9 cellular contexts compared by ENCODE assay signal in the genomic region with DNA sequence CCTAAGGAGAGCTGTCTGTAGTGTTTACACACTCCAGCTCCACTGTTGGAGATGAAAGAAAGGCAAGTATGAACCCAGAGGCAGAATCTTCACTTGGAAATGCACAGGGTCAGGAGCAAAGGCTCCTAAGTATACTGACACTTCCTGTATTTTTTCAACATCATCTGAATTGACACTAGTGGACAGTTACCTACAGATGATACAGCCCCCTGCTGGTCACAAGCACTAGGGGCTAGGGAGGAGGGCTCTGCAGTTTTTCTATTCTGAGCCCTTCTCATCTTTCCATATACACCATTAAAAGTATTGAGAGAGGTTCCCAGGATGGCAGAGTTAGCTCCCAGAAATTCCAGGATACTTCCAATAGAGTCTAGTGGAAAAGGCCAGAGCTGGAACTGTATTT.
DNase-seq lines count a peak whose midpoint lies in the region; ATAC-seq, FAIRE-seq and TF ChIP-seq lines count a peak whose summit lies in the region.
"Had no signal": no experiment of that assay in that cellular context is flagged by ENCODE, and none has a peak within 500 bp of the region (broad histone marks: within the 10 kb centered on the region; RNA-seq: fewer than 3 reads in every experiment).

No MANE protein-coding gene starts in this region.

- H3K4me1 ChIP-seq in BE2C: no peaks in the 10 kb centered on the region
- H3K4me1 ChIP-seq in GM12878 (ENCODE audit: control insufficient read depth, insufficient read depth, low read length): no peaks in the 10 kb centered on the region

- no peak overlapping the region for H3K4me3 ChIP-seq in BE2C (ENCODE audit: low read depth, low read length)
- H3K4me3 ChIP-seq in GM12878: no peak overlapping the region

- intact Hi-C loops in GM12878 (cut with micrococcal nuclease; ENCODE audit: unreplicated experiment): loop anchor here (1.0 kb wide), 1 partner anchor 251 kb away; no protein-coding TSS in a partner anchor

- TF ChIP-seq POLR2A in GM12878 (IDR thresholded peaks at IDR 0.05; ENCODE audit: low read depth, low read length): no peak

- POLR2A ChIA-PET in GM12878 (lab: Charles Lee): no interaction called here

- H3K79me2 ChIP-seq in GM12878 (ENCODE audit: control insufficient read depth, insufficient read depth, low read length): no peaks in the 10 kb centered on the region

- H3K27ac ChIP-seq in GM12878 (ENCODE audit: control insufficient read depth, insufficient read depth): no peak overlapping the region

- in situ Hi-C loops in GM12878 (cut with MboI): no loop called here

- TF ChIP-seq CTCF in BE2C (IDR thresholded peaks at IDR 0.05; ENCODE audit: low read depth, low read length): peak; percentile 77
- peak; percentile 66 for TF ChIP-seq CTCF in LNCAP (IDR thresholded peaks at IDR 0.05)
- peak; percentile 31 to 55 (median 48); a peak in 3 of 6 replicates for TF ChIP-seq CTCF in GM12878 (IDR thresholded peaks at IDR 0.05 in 2 of 3, conservative IDR thresholded peaks at IDR 0.05 in 1 of 3; ENCODE audit: control insufficient read depth in 2 of 3, extremely low read depth in 1 of 3, insufficient read depth in 1 of 3, low read depth in 3 of 3, low read length in 3 of 3)

- no peak overlapping the region for H3K4me2 ChIP-seq in GM12878 (ENCODE audit: control insufficient read depth, insufficient read depth)

- H4K20me1 ChIP-seq in GM12878 (ENCODE audit: control insufficient read depth, insufficient read depth): no peaks in the 10 kb centered on the region

- no peak overlapping the region for H2AFZ ChIP-seq in GM12878 (ENCODE audit: control insufficient read depth, low read depth, low read length)

- CTCF ChIA-PET in GM12878 (lab: Yijun Ruan, JAX): interaction anchor here (0.6 to 4.4 kb wide), 18 partner anchors 9 to 1883 kb away, joined by 3 to 52 read pairs (median 4); no protein-coding TSS in a partner anchor

- no peak for TF ChIP-seq EP300 in GM12878 (IDR thresholded peaks at IDR 0.05; ENCODE audit: borderline replicate concordance in 1 of 2, control insufficient read depth in 1 of 2, low read depth in 2 of 2, low read length in 2 of 2)

- RAD21 ChIA-PET in GM12878 (lab: Charles Lee; ENCODE audit: unreplicated experiment): interaction anchor here (0.9 to 2.5 kb wide), 5 partner anchors 181 to 261 kb away, joined by 3 to 6 read pairs (median 5); no protein-coding TSS in a partner anchor

- ATAC-seq in GM18867 (IDR thresholded peaks at IDR 0.05; ENCODE audit: unreplicated experiment) (peak; percentile 90), GM12878 (peak; percentile 96)

- DNase-seq in BE2C (peak; percentile 58), GM12878 (ENCODE audit: low read depth, low spot score) (no peak), NCI-H774 (lab: John Stamatoyannopoulos, UW) (no peak), SIG-M5 (lab: John Stamatoyannopoulos, UW) (no peak), HCEC 1CT (no peak), dermis blood vessel endothelial cell (no peak)
- DNase-seq: EL had no signal

- no peaks in the 10 kb centered on the region for H3K9me3 ChIP-seq in BE2C
- H3K9me3 ChIP-seq in GM12878 (replicated peaks; ENCODE audit: control insufficient read depth, insufficient read depth, low read length): no peaks in the 10 kb centered on the region

- peak; percentile 28; the same call in 1 of the 2 replicates for TF ChIP-seq RAD21 in GM12878 (IDR thresholded peaks at IDR 0.05; ENCODE audit: insufficient read depth, low read depth, low read length)

- H3K36me3 ChIP-seq in BE2C (no peaks in the 10 kb centered on the region), GM12878 (ENCODE audit: control insufficient read depth in 2 of 2, insufficient read depth in 2 of 2, low read length in 1 of 2) (no peaks in the 10 kb centered on the region)

- H3K27me3 ChIP-seq in BE2C (no peaks in the 10 kb centered on the region), GM12878 (replicated peaks in 1 of 2; ENCODE audit: control insufficient read depth in 2 of 2, insufficient read depth in 2 of 2, low read length in 1 of 2) (no peaks in the 10 kb centered on the region)

- SMC1A ChIA-PET in GM12878 (lab: Charles Lee; ENCODE audit: uncharacterized antibody, unreplicated experiment): interaction anchor here (0.7 to 2.4 kb wide), 11 partner anchors 11 to 474 kb away, joined by 3 to 13 read pairs (median 4); no protein-coding TSS in a partner anchor

- FAIRE-seq in GM12878 (lab: Jason Lieb, UNC): peak; percentile 52

- no peak overlapping the region for H3K9ac ChIP-seq in GM12878 (ENCODE audit: control insufficient read depth, insufficient read depth, low read length)

- no TSS peak for BruUV-seq in GM12878 (replicated peaks; lab: Mats Ljungman, UMichigan)

TF ChIP-seq in GM12878, 131 proteins besides CTCF, POLR2A, EP300 and RAD21:
- TF ChIP-seq, protein P1, sequence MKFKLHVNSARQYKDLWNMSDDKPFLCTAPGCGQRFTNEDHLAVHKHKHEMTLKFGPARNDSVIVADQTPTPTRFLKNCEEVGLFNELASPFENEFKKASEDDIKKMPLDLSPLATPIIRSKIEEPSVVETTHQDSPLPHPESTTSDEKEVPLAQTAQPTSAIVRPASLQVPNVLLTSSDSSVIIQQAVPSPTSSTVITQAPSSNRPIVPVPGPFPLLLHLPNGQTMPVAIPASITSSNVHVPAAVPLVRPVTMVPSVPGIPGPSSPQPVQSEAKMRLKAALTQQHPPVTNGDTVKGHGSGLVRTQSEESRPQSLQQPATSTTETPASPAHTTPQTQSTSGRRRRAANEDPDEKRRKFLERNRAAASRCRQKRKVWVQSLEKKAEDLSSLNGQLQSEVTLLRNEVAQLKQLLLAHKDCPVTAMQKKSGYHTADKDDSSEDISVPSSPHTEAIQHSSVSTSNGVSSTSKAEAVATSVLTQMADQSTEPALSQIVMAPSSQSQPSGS (IDR thresholded peaks at IDR 0.05; ENCODE audit: low read length): no peak
- TF ChIP-seq SMC3 (IDR thresholded peaks at IDR 0.05; ENCODE audit: borderline replicate concordance, low read length): peak; percentile 44; the same call in 1 of the 2 replicates
- peak; percentile 21; the same call in 1 of the 2 replicates for TF ChIP-seq SPI1 (IDR thresholded peaks at IDR 0.05; ENCODE audit: borderline replicate concordance, insufficient read depth, low read depth, low read length)
